Comparison of ENCODE assay signal across 18 cellular contexts in the genomic region with DNA sequence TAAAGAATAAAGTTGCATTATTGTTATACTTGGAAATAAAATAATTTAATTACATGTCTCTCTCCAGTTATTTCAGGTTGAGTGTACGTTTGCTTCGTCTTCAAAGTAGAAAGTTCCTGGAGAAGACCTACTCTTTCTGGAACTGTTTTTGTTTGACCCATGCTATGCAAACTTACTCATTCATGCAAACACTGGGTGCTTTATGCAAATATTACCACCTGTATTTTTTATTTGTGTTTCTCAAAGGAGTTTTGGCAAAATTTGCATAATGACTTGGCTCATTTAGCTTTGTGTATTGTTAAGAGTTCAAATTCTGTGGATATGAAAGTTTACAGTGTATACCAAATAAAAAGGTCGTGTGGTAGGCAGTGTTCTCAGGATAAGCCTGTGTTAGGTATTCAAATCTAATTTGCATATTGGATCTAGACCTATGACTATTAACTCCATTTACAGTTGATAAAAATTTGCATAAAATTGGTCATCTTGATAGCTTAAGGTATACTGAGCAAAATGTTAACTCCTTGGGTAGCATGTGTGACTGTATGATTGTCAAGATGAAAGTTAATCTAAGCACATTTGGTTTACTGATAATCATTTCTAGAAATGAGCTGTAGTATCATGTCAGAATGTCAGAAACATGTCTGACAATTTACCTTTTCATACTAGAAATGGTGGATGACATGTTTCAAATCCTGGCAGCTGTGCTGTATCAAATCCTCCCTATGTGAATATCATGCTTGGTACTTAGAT.
DNase-seq lines count a peak whose midpoint lies in the region; ATAC-seq, FAIRE-seq and TF ChIP-seq lines count a peak whose summit lies in the region.
"Had no signal": no experiment of that assay in that cellular context is flagged by ENCODE, and none has a peak within 500 bp of the region (broad histone marks: within the 10 kb centered on the region; RNA-seq: fewer than 3 reads in every experiment).

No MANE protein-coding gene starts in this region.

- ATAC-seq in GM18520 (IDR thresholded peaks at IDR 0.05; ENCODE audit: unreplicated experiment) (peak; percentile 84), HG02610 (IDR thresholded peaks at IDR 0.05; ENCODE audit: unreplicated experiment) (peak; percentile 90), HG03521 (IDR thresholded peaks at IDR 0.05; ENCODE audit: unreplicated experiment) (peak; percentile 43), GM19324 (IDR thresholded peaks at IDR 0.05; ENCODE audit: low FRiP score, unreplicated experiment) (no peak)
- ATAC-seq: foreskin keratinocyte, lower lobe of right lung had no signal

- peak; percentile 58 for FAIRE-seq in D721Med (lab: Jason Lieb, UNC)
- FAIRE-seq: H54 had no signal

- no peak for TF ChIP-seq CTCF in D721Med (IDR thresholded peaks at IDR 0.05; ENCODE audit: insufficient read depth, missing control alignments)

- DNase-seq in D721Med (ENCODE audit: insufficient read length, low spot score) (no peak), cerebellum (ENCODE audit: low spot score) (no peak), RKO (ENCODE audit: low spot score) (no peak)
- no peak for DNase-seq in stimulated activated naive CD4-positive, alpha-beta T cell treated with Interleukin-2 at 50 U/mL for 16 hours (lab: John Stamatoyannopoulos, UW)
- DNase-seq: activated naive CD8-positive, alpha-beta T cell treated with anti-CD3 and anti-CD28 coated beads, Interleukin-2, amount 10 ng/mL, durations not matched to agents 7 days and 5 days; Calu3; caudate nucleus; endodermal cell; foreskin keratinocyte; lower lobe of right lung; naive B cell; NCI-H1092 treated with DMSO at 0.1 percent for 48 hours; stimulated activated CD4-positive, alpha-beta T cell treated with anti-CD3 and anti-CD28 coated beads, Interleukin-15, amount 100 ng/mL, for 24 hours had no signal
